8 cellular contexts compared by ENCODE assay signal in genomic region chr3:184712579-184713355, GRCh38. TPM values are rescaled to one million over a fixed set of nuclear protein-coding genes. Genes with fewer than 3 reads are reported as not detected.
DNase-seq lines count a peak whose midpoint lies in the region; ATAC-seq and TF ChIP-seq lines count a peak whose summit lies in the region.

No MANE protein-coding gene starts in this region.

- H3K79me2 ChIP-seq in PC-9 (ENCODE audit: low read depth): peaks cover 33% of the 10 kb centered on the region
- peaks cover 11% of the 10 kb centered on the region for H3K79me2 ChIP-seq in trophoblast cell (ENCODE audit: control insufficient read depth, insufficient read depth, low read length, poor library complexity)

- H3K4me3 ChIP-seq in GM08714 (ENCODE audit: low read length): peak overlapping the region; percentile 86
- peak overlapping the region; percentile 91 for H3K4me3 ChIP-seq in PC-9
- peak overlapping the region; percentile 86 for H3K4me3 ChIP-seq in epithelial cell of proximal tubule (ENCODE audit: low read depth, low read length)
- H3K4me3 ChIP-seq in trophoblast cell (ENCODE audit: low read depth, low read length): no peak overlapping the region

- H4K20me1 ChIP-seq in PC-9 (ENCODE audit: insufficient read depth): peaks cover 4% of the 10 kb centered on the region; the same call in 1 of the 2 replicates

- POLR2A ChIA-PET in PC-9 (lab: Charles Lee; ENCODE audit: unreplicated experiment): interaction anchor here (0.7 kb wide), 1 partner anchor 152 kb away, joined by 8 read pairs; no protein-coding TSS in a partner anchor

- H4K12ac ChIP-seq in trophoblast cell (ENCODE audit: low read depth, low read length): peak overlapping the region; percentile 2

- CTCF ChIA-PET in PC-9 (lab: Charles Lee): interaction anchor here (0.5 to 1.1 kb wide), 3 partner anchors 19 to 321 kb away, joined by 3 to 6 read pairs (median 5); no protein-coding TSS in a partner anchor

- peaks cover 17% of the 10 kb centered on the region for H3K79me1 ChIP-seq in trophoblast cell (ENCODE audit: low read length)

- H2BK120ac ChIP-seq in trophoblast cell (ENCODE audit: insufficient read depth, low read length, poor library complexity): no peak overlapping the region

- H3K9me3 ChIP-seq in PC-9 (ENCODE audit: insufficient read depth, low read depth): no peaks in the 10 kb centered on the region
- no peaks in the 10 kb centered on the region for H3K9me3 ChIP-seq in trophoblast cell (ENCODE audit: insufficient read depth, low read depth, low read length)

- ATAC-seq in HG02759 (IDR thresholded peaks at IDR 0.05; ENCODE audit: unreplicated experiment) (no peak), HG03442 (IDR thresholded peaks at IDR 0.05; ENCODE audit: unreplicated experiment) (no peak), HG03460 (IDR thresholded peaks at IDR 0.05; ENCODE audit: unreplicated experiment) (no peak)

- H3K4me2 ChIP-seq in PC-9 (peak overlapping the region; percentile 97), trophoblast cell (ENCODE audit: low read length) (peak overlapping the region; percentile 64)

- H3K27ac ChIP-seq in PC-9: peak overlapping the region; percentile 79; the same call in 1 of the 2 replicates
- H3K27ac ChIP-seq in trophoblast cell (ENCODE audit: low read depth, low read length): peak overlapping the region; percentile 30

- no peak overlapping the region for H2BK12ac ChIP-seq in trophoblast cell (ENCODE audit: low read length)

- H3F3A ChIP-seq in PC-9 (ENCODE audit: insufficient read depth, low read depth): peaks cover 22% of the 10 kb centered on the region

- H3K14ac ChIP-seq in trophoblast cell (ENCODE audit: low read length): no peak overlapping the region

- H3K4me1 ChIP-seq in PC-9 (replicated peaks; ENCODE audit: insufficient read depth): peaks cover 26% of the 10 kb centered on the region
- H3K4me1 ChIP-seq in trophoblast cell (ENCODE audit: control insufficient read depth in 1 of 2, insufficient read depth in 2 of 2, low read length in 2 of 2): peaks cover 16 to 20% of the 10 kb centered on the region in 2 experiments

- peak overlapping the region; percentile 38 for H4K91ac ChIP-seq in trophoblast cell (ENCODE audit: low read depth, low read length)

- no peaks in the 10 kb centered on the region for H3K9me2 ChIP-seq in PC-9 (ENCODE audit: insufficient read depth)

- intact Hi-C loops in PC-9 (cut with micrococcal nuclease; ENCODE audit: unreplicated experiment): loop anchor here (1.0 to 2.0 kb wide), 3 partner anchors 28 to 65 kb away; no protein-coding TSS in a partner anchor

- H2BK5ac ChIP-seq in trophoblast cell (ENCODE audit: low read depth, low read length, poor library complexity): no peak overlapping the region

- H4K8ac ChIP-seq in trophoblast cell (ENCODE audit: low read depth, low read length): peak overlapping the region; percentile 49

- no TSS peak for BruUV-seq in PC-9 (replicated peaks; lab: Mats Ljungman, UMichigan)

- H3K27me3 ChIP-seq in PC-9 (ENCODE audit: insufficient read depth, low read depth) (no peaks in the 10 kb centered on the region), trophoblast cell (ENCODE audit: insufficient read depth, low read length) (no peaks in the 10 kb centered on the region)

- H3K9ac ChIP-seq in trophoblast cell (ENCODE audit: low read length): no peak overlapping the region

- H2AK5ac ChIP-seq in trophoblast cell (ENCODE audit: low read length): no peak overlapping the region

- H3K36me3 ChIP-seq in PC-9 (ENCODE audit: low read depth) (peaks cover 10% of the 10 kb centered on the region), trophoblast cell (ENCODE audit: control insufficient read depth in 1 of 2, insufficient read depth in 2 of 2, low read length in 2 of 2) (peaks cover 2 to 3% of the 10 kb centered on the region in 2 experiments)

- no peak overlapping the region for H3K23ac ChIP-seq in trophoblast cell (ENCODE audit: low read length)

- no CpG with 5 or more reads among the region's 7 CpGs for WGBS in trophoblast cell (ENCODE audit: extremely low coverage, insufficient coverage, insufficient read length)

- H2AFZ ChIP-seq in PC-9 (peak overlapping the region; percentile 93), trophoblast cell (ENCODE audit: insufficient read depth, low read length, poor library complexity) (no peak overlapping the region)

- H3K4ac ChIP-seq in trophoblast cell (ENCODE audit: low read depth, low read length): no peak overlapping the region

- DNase-seq in PC-9 (no peak), epithelial cell of proximal tubule (ENCODE audit: low read depth) (no peak), trophoblast cell (no peak)
- DNase-seq in activated CD8-positive, alpha-beta memory T cell treated with anti-CD3 and anti-CD28 coated beads for 24 hours: no peak

- TF ChIP-seq CTCF in PC-9 (conservative IDR thresholded peaks at IDR 0.05) (no peak), epithelial cell of proximal tubule (conservative IDR thresholded peaks at IDR 0.05; ENCODE audit: low read depth, low read length) (no peak)

- no peak overlapping the region for H3K18ac ChIP-seq in trophoblast cell (ENCODE audit: low read length)

RNA-seq across cellular contexts. Expression of gene MAGEF1, which starts 0.9 kb away (rescaled TPM):
- total RNA-seq in PC-9 (2021): 97.2 and 106 TPM in 2 replicates
- 27.5 and 36.2 TPM in 2 replicates for total RNA-seq in epithelial cell of proximal tubule
- polyA plus RNA-seq in trophoblast cell (2013): 28.9 and 31.1 TPM in 2 replicates
